1 cellular context compared by ENCODE assay signal in the genomic region with DNA sequence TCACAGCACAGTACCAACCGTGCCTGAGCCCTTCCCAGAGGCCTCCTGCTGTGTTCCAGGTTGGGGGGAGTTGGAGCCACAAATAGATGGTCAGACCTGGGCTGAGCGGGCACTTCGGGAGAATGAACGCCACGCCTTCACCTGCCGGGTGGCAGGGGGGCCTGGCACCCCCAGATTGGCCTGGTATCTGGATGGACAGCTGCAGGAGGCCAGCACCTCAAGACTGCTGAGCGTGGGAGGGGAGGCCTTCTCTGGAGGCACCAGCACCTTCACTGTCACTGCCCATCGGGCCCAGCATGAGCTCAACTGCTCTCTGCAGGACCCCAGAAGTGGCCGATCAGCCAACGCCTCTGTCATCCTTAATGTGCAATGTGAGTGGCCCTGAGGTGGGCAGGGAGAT.
TF ChIP-seq lines count a peak whose summit lies in the region.

No MANE protein-coding gene starts in this region.

TF ChIP-seq in GM12878, 131 proteins besides CTCF, POLR2A, EP300 and RAD21:
- TF ChIP-seq RAD51 (IDR thresholded peaks at IDR 0.05) (no peak), ATF7 (IDR thresholded peaks at IDR 0.05; ENCODE audit: low read depth) (no peak), WRNIP1 (IDR thresholded peaks at IDR 0.05; ENCODE audit: borderline replicate concordance, low read depth, low read length) (no peak), SIX5 (IDR thresholded peaks at IDR 0.05; ENCODE audit: low read depth, low read length, severe bottlenecking) (no peak), HCFC1 (IDR thresholded peaks at IDR 0.05; ENCODE audit: low read length) (no peak), NR2F1 (conservative IDR thresholded peaks at IDR 0.05) (no peak), FOXK2 (IDR thresholded peaks at IDR 0.05) (no peak), MXI1 (IDR thresholded peaks at IDR 0.05; ENCODE audit: low read depth, low read length) (no peak), FOXM1 (IDR thresholded peaks at IDR 0.05; ENCODE audit: low read depth, low read length) (no peak)
- TF ChIP-seq, protein P1, sequence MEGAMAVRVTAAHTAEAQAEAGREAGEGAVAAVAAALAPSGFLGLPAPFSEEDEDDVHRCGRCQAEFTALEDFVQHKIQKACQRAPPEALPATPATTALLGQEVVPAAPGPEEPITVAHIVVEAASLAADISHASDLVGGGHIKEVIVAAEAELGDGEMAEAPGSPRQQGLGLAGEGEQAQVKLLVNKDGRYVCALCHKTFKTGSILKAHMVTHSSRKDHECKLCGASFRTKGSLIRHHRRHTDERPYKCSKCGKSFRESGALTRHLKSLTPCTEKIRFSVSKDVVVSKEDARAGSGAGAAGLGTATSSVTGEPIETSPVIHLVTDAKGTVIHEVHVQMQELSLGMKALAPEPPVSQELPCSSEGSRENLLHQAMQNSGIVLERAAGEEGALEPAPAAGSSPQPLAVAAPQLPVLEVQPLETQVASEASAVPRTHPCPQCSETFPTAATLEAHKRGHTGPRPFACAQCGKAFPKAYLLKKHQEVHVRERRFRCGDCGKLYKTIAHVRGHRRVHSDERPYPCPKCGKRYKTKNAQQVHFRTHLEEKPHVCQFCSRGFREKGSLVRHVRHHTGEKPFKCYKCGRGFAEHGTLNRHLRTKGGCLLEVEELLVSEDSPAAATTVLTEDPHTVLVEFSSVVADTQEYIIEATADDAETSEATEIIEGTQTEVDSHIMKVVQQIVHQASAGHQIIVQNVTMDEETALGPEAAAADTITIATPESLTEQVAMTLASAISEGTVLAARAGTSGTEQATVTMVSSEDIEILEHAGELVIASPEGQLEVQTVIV (IDR thresholded peaks at IDR 0.05; ENCODE audit: borderline replicate concordance, partially characterized antibody): no peak
- TF ChIP-seq, protein P2, sequence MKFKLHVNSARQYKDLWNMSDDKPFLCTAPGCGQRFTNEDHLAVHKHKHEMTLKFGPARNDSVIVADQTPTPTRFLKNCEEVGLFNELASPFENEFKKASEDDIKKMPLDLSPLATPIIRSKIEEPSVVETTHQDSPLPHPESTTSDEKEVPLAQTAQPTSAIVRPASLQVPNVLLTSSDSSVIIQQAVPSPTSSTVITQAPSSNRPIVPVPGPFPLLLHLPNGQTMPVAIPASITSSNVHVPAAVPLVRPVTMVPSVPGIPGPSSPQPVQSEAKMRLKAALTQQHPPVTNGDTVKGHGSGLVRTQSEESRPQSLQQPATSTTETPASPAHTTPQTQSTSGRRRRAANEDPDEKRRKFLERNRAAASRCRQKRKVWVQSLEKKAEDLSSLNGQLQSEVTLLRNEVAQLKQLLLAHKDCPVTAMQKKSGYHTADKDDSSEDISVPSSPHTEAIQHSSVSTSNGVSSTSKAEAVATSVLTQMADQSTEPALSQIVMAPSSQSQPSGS (IDR thresholded peaks at IDR 0.05; ENCODE audit: low read length): no peak
- TF ChIP-seq, protein P3, sequence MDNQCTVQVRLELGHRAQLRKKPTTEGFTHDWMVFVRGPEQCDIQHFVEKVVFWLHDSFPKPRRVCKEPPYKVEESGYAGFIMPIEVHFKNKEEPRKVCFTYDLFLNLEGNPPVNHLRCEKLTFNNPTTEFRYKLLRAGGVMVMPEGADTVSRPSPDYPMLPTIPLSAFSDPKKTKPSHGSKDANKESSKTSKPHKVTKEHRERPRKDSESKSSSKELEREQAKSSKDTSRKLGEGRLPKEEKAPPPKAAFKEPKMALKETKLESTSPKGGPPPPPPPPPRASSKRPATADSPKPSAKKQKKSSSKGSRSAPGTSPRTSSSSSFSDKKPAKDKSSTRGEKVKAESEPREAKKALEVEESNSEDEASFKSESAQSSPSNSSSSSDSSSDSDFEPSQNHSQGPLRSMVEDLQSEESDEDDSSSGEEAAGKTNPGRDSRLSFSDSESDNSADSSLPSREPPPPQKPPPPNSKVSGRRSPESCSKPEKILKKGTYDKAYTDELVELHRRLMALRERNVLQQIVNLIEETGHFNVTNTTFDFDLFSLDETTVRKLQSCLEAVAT (IDR thresholded peaks at IDR 0.05): no peak
- TF ChIP-seq, protein P4, sequence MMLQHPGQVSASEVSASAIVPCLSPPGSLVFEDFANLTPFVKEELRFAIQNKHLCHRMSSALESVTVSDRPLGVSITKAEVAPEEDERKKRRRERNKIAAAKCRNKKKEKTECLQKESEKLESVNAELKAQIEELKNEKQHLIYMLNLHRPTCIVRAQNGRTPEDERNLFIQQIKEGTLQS (IDR thresholded peaks at IDR 0.05; ENCODE audit: borderline replicate concordance, extremely low read depth, low read depth, low read length): no peak
